8 cellular contexts compared by ENCODE assay signal in genomic region chr3:125119752-125120369, GRCh38.
DNase-seq lines count a peak whose midpoint lies in the region; ATAC-seq and TF ChIP-seq lines count a peak whose summit lies in the region.
"Had no signal": no experiment of that assay in that cellular context is flagged by ENCODE, and none has a peak within 500 bp of the region (broad histone marks: within the 10 kb centered on the region; RNA-seq: fewer than 3 reads in every experiment).

No MANE protein-coding gene starts in this region.

- H3K27me3 ChIP-seq in psoas muscle (ENCODE audit: insufficient read depth in 3 of 3, low read length in 2 of 3) = peaks cover 0 to 3% (median 0%) of the 10 kb centered on the region in 3 donors
- H3K27me3 ChIP-seq: SJSA1 had no signal

- DNase-seq in activated T-helper 1 cell treated with anti-CD3 and anti-CD28 coated beads, Interleukin-12 subunit alpha, Interleukin-12 subunit beta, Interleukin-2, Interleukin-4 antibody, amounts not matched to agents 30 ng/mL and 10 ng/mL and 1 ng/mL, durations not matched to agents 14 hours and 24 hours and 36 hours (ENCODE audit: low spot score) = no peak
- DNase-seq in psoas muscle (no peak), NCI-H187 treated with DMSO at 0.1 percent for 48 hours (lab: John Stamatoyannopoulos, UW) (no peak), mesenteric fat pad (ENCODE audit: low spot score) (no peak), foreskin melanocyte (no peak)

- H3K36me3 ChIP-seq in psoas muscle (ENCODE audit: insufficient read depth in 1 of 2, low read depth in 1 of 2) = no peaks in the 10 kb centered on the region
- H3K36me3 ChIP-seq: SJSA1 had no signal

- ATAC-seq in GM18873 (IDR thresholded peaks at IDR 0.05; ENCODE audit: low FRiP score, unreplicated experiment) (peak; percentile 49), HG02642 (IDR thresholded peaks at IDR 0.05; ENCODE audit: poor library complexity, unreplicated experiment) (peak; percentile 59), psoas muscle (peak in 1 of 4 donors; percentile 30)

- H3K27ac Mint-ChIP-seq in activated T-helper 1 cell treated with anti-CD3 and anti-CD28 coated beads, Interleukin-12 subunit alpha, Interleukin-12 subunit beta, Interleukin-2, Interleukin-4 antibody, amounts not matched to agents 30 ng/mL and 10 ng/mL and 1 ng/mL, durations not matched to agents 14 hours and 24 hours and 36 hours = peak overlapping the region; percentile 85

- H3K9me3 Mint-ChIP-seq in activated T-helper 1 cell treated with anti-CD3 and anti-CD28 coated beads, Interleukin-12 subunit alpha, Interleukin-12 subunit beta, Interleukin-2, Interleukin-4 antibody, amounts not matched to agents 30 ng/mL and 10 ng/mL and 1 ng/mL, durations not matched to agents 14 hours and 24 hours and 36 hours = no peaks in the 10 kb centered on the region

- H3K9me3 ChIP-seq in psoas muscle = no peaks in the 10 kb centered on the region
- H3K9me3 ChIP-seq: SJSA1 had no signal

- H3K27ac ChIP-seq in psoas muscle = no peak overlapping the region
- H3K27ac ChIP-seq: SJSA1 had no signal

- WGBS in psoas muscle, 3 donors = 47 to 54% (median 49%) methylated on average over 10 of the region's 10 CpGs

- H3K4me1 Mint-ChIP-seq in activated T-helper 1 cell treated with anti-CD3 and anti-CD28 coated beads, Interleukin-12 subunit alpha, Interleukin-12 subunit beta, Interleukin-2, Interleukin-4 antibody, amounts not matched to agents 30 ng/mL and 10 ng/mL and 1 ng/mL, durations not matched to agents 14 hours and 24 hours and 36 hours (ENCODE audit: low read depth) = peaks cover 55% of the 10 kb centered on the region

- peaks cover 5% of the 10 kb centered on the region for H3K36me3 Mint-ChIP-seq in activated T-helper 1 cell treated with anti-CD3 and anti-CD28 coated beads, Interleukin-12 subunit alpha, Interleukin-12 subunit beta, Interleukin-2, Interleukin-4 antibody, amounts not matched to agents 30 ng/mL and 10 ng/mL and 1 ng/mL, durations not matched to agents 14 hours and 24 hours and 36 hours (ENCODE audit: low read depth)

- TF ChIP-seq CTCF in psoas muscle (IDR thresholded peaks at IDR 0.05) = no peak

- intact Hi-C loops in activated T-helper 1 cell treated with anti-CD3 and anti-CD28 coated beads, Interleukin-12 subunit alpha, Interleukin-12 subunit beta, Interleukin-2, Interleukin-4 antibody, amounts not matched to agents 30 ng/mL and 10 ng/mL and 1 ng/mL, durations not matched to agents 14 hours and 24 hours and 36 hours (cut with micrococcal nuclease) = loop anchor here (1.0 kb wide), 1 partner anchor 9 kb away; no protein-coding TSS in a partner anchor
- intact Hi-C loops in psoas muscle (cut with DNase I) = no loop called here

- no peak overlapping the region for H3K4me3 Mint-ChIP-seq in activated T-helper 1 cell treated with anti-CD3 and anti-CD28 coated beads, Interleukin-12 subunit alpha, Interleukin-12 subunit beta, Interleukin-2, Interleukin-4 antibody, amounts not matched to agents 30 ng/mL and 10 ng/mL and 1 ng/mL, durations not matched to agents 14 hours and 24 hours and 36 hours

- H3K4me3 ChIP-seq in psoas muscle = peak overlapping the region; percentile 22
- H3K4me3 ChIP-seq: SJSA1 had no signal

- peaks cover 10% of the 10 kb centered on the region for H3K27me3 Mint-ChIP-seq in activated T-helper 1 cell treated with anti-CD3 and anti-CD28 coated beads, Interleukin-12 subunit alpha, Interleukin-12 subunit beta, Interleukin-2, Interleukin-4 antibody, amounts not matched to agents 30 ng/mL and 10 ng/mL and 1 ng/mL, durations not matched to agents 14 hours and 24 hours and 36 hours (ENCODE audit: insufficient read depth)

- H3K4me1 ChIP-seq in psoas muscle = peaks cover 22% of the 10 kb centered on the region
